ENCODE assay signal across 19 cellular contexts in the genomic region with DNA sequence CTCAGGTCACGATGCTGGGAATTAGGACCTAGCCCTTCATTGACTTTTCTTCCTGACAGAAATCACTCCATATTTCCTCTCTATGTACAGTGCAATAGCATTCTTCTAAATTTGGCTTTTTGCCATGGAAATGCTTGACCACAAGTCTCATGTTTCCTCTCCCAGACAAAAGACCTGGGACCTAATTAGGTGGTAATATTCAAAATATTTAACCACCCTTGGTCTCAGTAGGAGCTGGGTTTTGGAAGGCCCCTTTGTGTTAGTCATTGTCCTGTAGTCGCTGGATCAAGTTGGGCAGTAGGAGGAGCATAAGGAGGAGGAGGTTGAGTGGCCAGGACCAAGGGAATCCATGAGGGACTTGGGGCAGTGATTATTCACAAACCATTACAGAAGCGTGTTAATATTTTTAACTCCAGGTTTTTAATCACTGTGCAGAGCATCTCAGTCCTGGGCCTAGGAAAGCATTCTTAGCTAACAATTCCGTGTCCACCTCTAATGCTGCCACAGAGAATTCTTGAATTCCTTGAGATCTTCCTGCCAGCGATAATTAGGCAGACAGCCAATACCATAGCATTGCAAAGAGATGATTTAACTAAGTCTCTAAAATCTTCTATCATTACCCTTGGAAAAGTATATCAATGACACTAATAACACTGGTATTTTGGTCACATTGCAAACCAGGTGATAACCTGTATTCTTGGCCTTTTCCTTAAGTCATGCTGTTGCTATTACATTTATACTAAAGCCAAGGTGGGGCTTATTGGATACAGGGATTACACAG. TPM values are rescaled to one million over a fixed set of nuclear protein-coding genes. Genes with fewer than 3 reads are reported as not detected.
DNase-seq lines count a peak whose midpoint lies in the region; ATAC-seq, FAIRE-seq and TF ChIP-seq lines count a peak whose summit lies in the region.
"Had no signal": no experiment of that assay in that cellular context is flagged by ENCODE, and none has a peak within 500 bp of the region (broad histone marks: within the 10 kb centered on the region; RNA-seq: fewer than 3 reads in every experiment).

No MANE protein-coding gene starts in this region.

- H3K27me3 ChIP-seq in K562 (ENCODE audit: control insufficient read depth in 2 of 2, insufficient read depth in 2 of 2, low read length in 2 of 2) (no peaks in the 10 kb centered on the region), kidney epithelial cell (ENCODE audit: control insufficient read depth, insufficient read depth, low read length) (no peaks in the 10 kb centered on the region), endodermal cell (ENCODE audit: control insufficient read depth, insufficient read depth, low read length, poor library complexity, severe bottlenecking) (no peaks in the 10 kb centered on the region), sigmoid colon (no peaks in the 10 kb centered on the region), aorta (ENCODE audit: control insufficient read depth in 1 of 2, insufficient read depth in 2 of 2, low read length in 1 of 2) (no peaks in the 10 kb centered on the region)

- H4K20me1 ChIP-seq in K562 (replicated peaks; ENCODE audit: control insufficient read depth, insufficient read depth, low read length) = no peaks in the 10 kb centered on the region

- TF ChIP-seq CTCF in K562 (IDR thresholded peaks at IDR 0.05 in 2 of 3, conservative IDR thresholded peaks at IDR 0.05 in 1 of 3; ENCODE audit: insufficient read depth in 2 of 3, low read depth in 1 of 3, low read length in 3 of 3) (no peak), kidney epithelial cell (IDR thresholded peaks at IDR 0.05; ENCODE audit: insufficient read depth, low read length, poor library complexity, severe bottlenecking) (no peak), endodermal cell (conservative IDR thresholded peaks at IDR 0.05) (no peak), sigmoid colon (IDR thresholded peaks at IDR 0.05) (no peak)

- no peaks in the 10 kb centered on the region for H3K79me2 ChIP-seq in K562 (ENCODE audit: control insufficient read depth, insufficient read depth, low read length)

- no peaks in the 10 kb centered on the region for H3K27me3 Mint-ChIP-seq in endodermal cell (ENCODE audit: insufficient read depth)
- H3K27me3 Mint-ChIP-seq: activated naive CD8-positive, alpha-beta T cell; central memory CD8-positive, alpha-beta T cell had no signal

- POLR2A ChIA-PET in K562 (lab: Yijun Ruan, JAX) = no interaction called here

- no TSS peak for BruUV-seq in K562 (replicated peaks; lab: Mats Ljungman, UMichigan)

- CTCF ChIA-PET in K562 (lab: Yijun Ruan, JAX; ENCODE audit: low intra/inter-chr PET ratio) = no interaction called here

- FAIRE-seq in K562 (lab: Jason Lieb, UNC) = no peak

- no peak for TF ChIP-seq RAD21 in K562 (CRISPR knock-in tag; conservative IDR thresholded peaks at IDR 0.05 in 1 of 2, IDR thresholded peaks at IDR 0.05 in 1 of 2)

- DNase-seq in Caki2 (ENCODE audit: low read depth) (peak; percentile 75), HT1080 (ENCODE audit: low read depth) (peak; percentile 76), K562 (ENCODE audit: extremely low read depth in 1 of 4, low spot score in 3 of 4) (no peak), kidney epithelial cell (ENCODE audit: low read depth) (peak; percentile 44), SK-N-DZ (ENCODE audit: low spot score) (no peak), endodermal cell (no peak), sigmoid colon (no peak), aorta (no peak)
- DNase-seq: activated CD8-positive, alpha-beta T cell treated with anti-CD3 and anti-CD28 coated beads for 36 hours; activated T-cell treated with anti-CD3 and anti-CD28 coated beads, Interleukin-2, amount 50 U/mL, for 48 hours; effector memory CD8-positive, alpha-beta T cell; NCI-H1048; RPMI8226; WERI-Rb-1 had no signal

- H3K9me1 ChIP-seq in K562 (ENCODE audit: control insufficient read depth, insufficient read depth, low read length) = no peaks in the 10 kb centered on the region

- no peaks in the 10 kb centered on the region for H3K4me1 Mint-ChIP-seq in endodermal cell
- H3K4me1 Mint-ChIP-seq: central memory CD8-positive, alpha-beta T cell had no signal

- no peak for TF ChIP-seq POLR2A in K562 (conservative IDR thresholded peaks at IDR 0.05)
- TF ChIP-seq POLR2A in sigmoid colon (IDR thresholded peaks at IDR 0.05) = no peak

- TF ChIP-seq EP300 in K562 (IDR thresholded peaks at IDR 0.05; ENCODE audit: low read length) (no peak), sigmoid colon (IDR thresholded peaks at IDR 0.05) (no peak)

- H3K9ac ChIP-seq in K562 (ENCODE audit: insufficient read depth in 1 of 2, low read depth in 2 of 2, low read length in 2 of 2) (no peak overlapping the region), endodermal cell (ENCODE audit: extremely low read depth, low read length, poor library complexity, severe bottlenecking) (no peak overlapping the region)

- H3K36me3 Mint-ChIP-seq in endodermal cell (ENCODE audit: low read depth) = no peaks in the 10 kb centered on the region
- H3K36me3 Mint-ChIP-seq: activated naive CD8-positive, alpha-beta T cell had no signal

- intact Hi-C loops in K562 (cut with micrococcal nuclease) = no loop called here
- intact Hi-C loops in sigmoid colon (cut with DNase I) = no loop called here
- intact Hi-C loops in aorta (cut with DNase I) = no loop called here

- 0% methylated on average over 4 of the region's 5 CpGs for WGBS in K562 (ENCODE audit: insufficient coverage, low coverage, missing lambda C conversion rate)
- WGBS in endodermal cell (ENCODE audit: insufficient coverage in 1 of 2, insufficient read length in 1 of 2), 2 experiments = 100% methylated on average over 1 to 5 of the region's 5 CpGs
- 85 to 92% methylated on average over 5 of the region's 5 CpGs for WGBS in sigmoid colon, 2 donors
- WGBS in aorta, 2 donors = 67 to 85% methylated on average over 5 of the region's 5 CpGs

- H3K27ac ChIP-seq in K562 (ENCODE audit: extremely low read depth, low read depth, low read length) (no peak overlapping the region), endodermal cell (ENCODE audit: low read depth, low read length) (no peak overlapping the region), sigmoid colon (no peak overlapping the region), aorta (ENCODE audit: low read depth in 1 of 2, low read length in 2 of 2) (no peak overlapping the region)
- H3K27ac ChIP-seq: skin epidermis, WERI-Rb-1 had no signal

- H3K36me3 ChIP-seq in K562 (ENCODE audit: control insufficient read depth, insufficient read depth, low read length) (no peaks in the 10 kb centered on the region), kidney epithelial cell (ENCODE audit: control insufficient read depth, insufficient read depth, low read length) (no peaks in the 10 kb centered on the region), endodermal cell (ENCODE audit: control insufficient read depth, insufficient read depth, low read length) (no peaks in the 10 kb centered on the region), sigmoid colon (no peaks in the 10 kb centered on the region), aorta (ENCODE audit: control insufficient read depth in 1 of 2, insufficient read depth in 2 of 2, low read length in 1 of 2) (no peaks in the 10 kb centered on the region)
- H3K36me3 ChIP-seq: WERI-Rb-1 had no signal

- H3K9me3 Mint-ChIP-seq in endodermal cell = peaks cover 43% of the 10 kb centered on the region
- H3K9me3 Mint-ChIP-seq: activated CD8-positive, alpha-beta T cell treated with anti-CD3 and anti-CD28 coated beads for 36 hours; central memory CD8-positive, alpha-beta T cell; effector memory CD8-positive, alpha-beta T cell; T-helper 1 cell treated with Interleukin-12 subunit alpha and Interleukin-12 subunit beta and Interleukin-4 antibody, amounts not matched to agents 30 μg/mL and 1 μg/mL, for 36 hours had no signal

- H3K4me1 ChIP-seq in K562 (replicated peaks in 1 of 2; ENCODE audit: control insufficient read depth in 2 of 2, insufficient read depth in 2 of 2, low read length in 2 of 2) = no peaks in the 10 kb centered on the region
- no peaks in the 10 kb centered on the region for H3K4me1 ChIP-seq in endodermal cell (ENCODE audit: control insufficient read depth, insufficient read depth, low read length)
- no peaks in the 10 kb centered on the region for H3K4me1 ChIP-seq in sigmoid colon
- no peaks in the 10 kb centered on the region for H3K4me1 ChIP-seq in aorta (ENCODE audit: control insufficient read depth in 1 of 2, insufficient read depth in 2 of 2, low read length in 2 of 2)

- H3K4me3 ChIP-seq in K562 = no peak overlapping the region
- no peak overlapping the region for H3K4me3 ChIP-seq in kidney epithelial cell (ENCODE audit: low read depth, low read length)
- no peak overlapping the region for H3K4me3 ChIP-seq in endodermal cell (ENCODE audit: low read length)
- no peak overlapping the region for H3K4me3 ChIP-seq in sigmoid colon
- no peak overlapping the region for H3K4me3 ChIP-seq in aorta (ENCODE audit: low read length in 2 of 2)
- H3K4me3 ChIP-seq: skin epidermis had no signal

- in situ Hi-C loops in Caki2 (cut with HindIII; ENCODE audit: low pct_unique_long_range_greater_than_20kb, low sequenced_read_pairs) = no loop called here
- in situ Hi-C loops in K562 (cut with MboI) = no loop called here

- no peak overlapping the region for H2AFZ ChIP-seq in K562 (ENCODE audit: low read depth, low read length)

- H3K9me3 ChIP-seq in K562 (replicated peaks; ENCODE audit: control insufficient read depth, insufficient read depth, low read depth, low read length) (no peaks in the 10 kb centered on the region), endodermal cell (ENCODE audit: control insufficient read depth, low read length) (no peaks in the 10 kb centered on the region), sigmoid colon (no peaks in the 10 kb centered on the region), aorta (ENCODE audit: control insufficient read depth, low read length) (no peaks in the 10 kb centered on the region)

- no peak for ATAC-seq in K562
- ATAC-seq in aorta (ENCODE audit: low FRiP score) = no peak
- ATAC-seq: activated CD8-positive, alpha-beta T cell treated with anti-CD3 and anti-CD28 coated beads for 36 hours; effector memory CD8-positive, alpha-beta T cell; left lobe of liver had no signal

- no peak overlapping the region for H3K27ac Mint-ChIP-seq in endodermal cell
- H3K27ac Mint-ChIP-seq: activated CD8-positive, alpha-beta T cell treated with anti-CD3 and anti-CD28 coated beads for 36 hours; activated naive CD8-positive, alpha-beta T cell; T-helper 1 cell treated with Interleukin-12 subunit alpha and Interleukin-12 subunit beta and Interleukin-4 antibody, amounts not matched to agents 30 μg/mL and 1 μg/mL, for 36 hours had no signal

- no peak overlapping the region for H3K4me2 ChIP-seq in K562 (ENCODE audit: insufficient read depth, low read length)

- no peak overlapping the region for H3K4me3 Mint-ChIP-seq in endodermal cell
- H3K4me3 Mint-ChIP-seq: activated CD8-positive, alpha-beta T cell treated with anti-CD3 and anti-CD28 coated beads for 36 hours; activated naive CD8-positive, alpha-beta T cell; central memory CD8-positive, alpha-beta T cell; effector memory CD8-positive, alpha-beta T cell; T-helper 1 cell treated with Interleukin-12 subunit alpha and Interleukin-12 subunit beta and Interleukin-4 antibody, amounts not matched to agents 30 μg/mL and 1 μg/mL, for 36 hours had no signal

RNA-seq across cellular contexts. Expression of gene SHROOM4, which starts 25.0 kb away (rescaled TPM):
- 3.3 and 3.7 TPM in 2 replicates for total RNA-seq in Caki2 (2014; rRNA removed; shearing (Covaris generic); ENCODE audit: low replicate concordance)
- total RNA-seq in HT1080 (2014; rRNA removed; shearing (Covaris generic)) = 1.5 and 1.9 TPM in 2 replicates
- 1.00 and 1.2 TPM in 2 replicates for polyA plus RNA-seq in HT1080 (2015; cell fraction: cytosol; rRNA removed)
- 3.6 and 4.1 TPM in 2 replicates for polyA plus RNA-seq in HT1080 (2015; cell fraction: nucleus; rRNA removed)
- not detected in 2 replicates for total RNA-seq in K562 (2011; cell fraction: chromatin; rRNA removed; ENCODE audit: low replicate concordance)
- total RNA-seq in K562 (2011; cell fraction: nucleolus; rRNA removed) = not detected in 2 replicates
- total RNA-seq in K562 (2011; cell fraction: nucleoplasm; rRNA removed) = not detected in 2 replicates
- not detected in 2 replicates for total RNA-seq in K562 (2014; rRNA removed)
- not detected in 2 replicates for total RNA-seq in K562 (2014; rRNA removed; fragmentation: Illumina TruSeq; extraction: Trizol)
- not detected in 2 replicates for total RNA-seq in K562 (2015; rRNA removed; fragmentation: Illumina TruSeq; extraction: Trizol)
- not detected in 2 replicates for total RNA-seq in K562 (2021)
- polyA plus RNA-seq in K562 (2011; rRNA removed) = not detected in 2 replicates
- polyA plus RNA-seq in K562 (2011; cell fraction: cytosol; rRNA removed) = not detected in 2 replicates
- polyA plus RNA-seq in K562 (2011; cell fraction: nucleus; rRNA removed) = not detected in 2 replicates
- polyA plus RNA-seq in K562 (2012) = not detected in 2 replicates
- not detected in 2 replicates for polyA plus RNA-seq in K562 (2014; fragmentation: Illumina TruSeq; extraction: Trizol)
- not detected for polyA plus RNA-seq in K562 (2014; fragmentation: Nextera tagmentation; extraction: Ambion mirVana)
- polyA plus RNA-seq in K562 (2014; rRNA removed) = not detected in 2 replicates
- not detected in 2 replicates for polyA minus RNA-seq in K562 (2011; rRNA and poly(A)+ RNA removed)
- polyA minus RNA-seq in K562 (2011; cell fraction: cytosol; rRNA and poly(A)+ RNA removed) = not detected in 2 replicates
- not detected in 2 replicates for polyA minus RNA-seq in K562 (2011; cell fraction: nucleus; rRNA and poly(A)+ RNA removed)
- total RNA-seq in kidney epithelial cell = 6.1 and 7.5 TPM in 2 replicates
- not detected in 2 replicates for polyA plus RNA-seq in SK-N-DZ (2014; cell fraction: cytosol; rRNA removed)
- polyA plus RNA-seq in SK-N-DZ (2014; cell fraction: nucleus; rRNA removed) = not detected in 2 replicates
- 10 to 100 TPM; 17.7 to 20.5 TPM for total RNA-seq in endodermal cell
- polyA plus RNA-seq in endodermal cell (2013, experiment 1 of 2) = 4.5 TPM
- polyA plus RNA-seq in endodermal cell (2013, experiment 2 of 2) = 5.6 TPM
- total RNA-seq in sigmoid colon = 1 to 10 TPM; 2.3 to 6.1 (median 4.5) TPM
- polyA plus RNA-seq in sigmoid colon = 1 to 10 TPM in 1 of 3 donors, under 1 TPM in 1, not detected in 1; 0.46 to 1.6 TPM
- 10 to 100 TPM; 10.0 to 16.4 TPM for total RNA-seq in aorta
- polyA plus RNA-seq in aorta = 1 to 10 TPM in 1 of 2 donors, under 1 TPM in 1; 0.38 to 5.1 TPM
- total RNA-seq: activated CD8-positive, alpha-beta T cell treated with anti-CD3 and anti-CD28 coated beads for 36 hours had no signal

Comparison
In these comparisons a context has a peak if more than half of its experiments do, and no peak if none do; other contexts are left out.
1. DNase-seq: peak in Caki2 (single experiment), HT1080 (single experiment) and kidney epithelial cell (single experiment); none in K562 (0 of 4), SK-N-DZ (single experiment), endodermal cell (single experiment), sigmoid colon (single experiment) and aorta (0 of 2).